ENCODE assay signal across 4 cellular contexts in the genomic region with DNA sequence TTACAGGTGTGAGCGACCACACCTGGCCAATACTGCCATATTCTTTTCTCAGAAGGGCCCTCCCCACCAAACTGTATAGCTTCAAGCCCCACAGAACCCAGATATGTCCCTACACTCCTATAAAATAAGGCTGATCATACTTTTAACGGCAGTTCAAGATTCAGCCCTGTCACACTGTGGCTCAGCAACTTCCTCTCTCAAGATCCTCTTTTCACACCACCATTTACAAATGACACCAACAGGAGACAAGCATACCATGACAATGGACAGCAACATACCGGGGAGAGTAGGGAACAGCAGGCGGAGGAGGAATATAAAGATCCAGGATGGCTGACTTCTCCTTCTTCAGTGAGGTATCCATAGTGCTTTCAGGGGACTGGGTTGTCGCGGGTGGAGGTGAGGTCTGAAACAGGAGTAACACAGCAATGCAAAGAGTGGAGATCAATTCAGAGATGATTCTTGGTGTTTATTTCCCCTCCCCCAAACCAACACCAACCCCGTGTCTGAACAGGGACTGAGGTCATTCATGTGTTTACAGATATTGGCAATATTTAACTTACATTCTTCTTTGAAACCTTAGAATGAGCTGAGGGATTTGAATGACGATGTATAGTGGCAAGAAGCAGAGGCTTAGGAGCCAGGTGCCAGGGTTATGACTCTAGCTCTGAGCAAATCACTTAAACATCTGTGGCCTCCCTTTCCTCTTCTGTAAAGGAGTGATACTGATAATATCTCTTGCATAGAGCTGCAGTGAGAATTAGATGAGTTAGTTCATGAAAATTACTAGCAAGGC.
TF ChIP-seq lines count a peak whose summit lies in the region.

No MANE protein-coding gene starts in this region.

TF ChIP-seq in SK-N-SH, 30 proteins besides CTCF, POLR2A, EP300 and RAD21:
- TF ChIP-seq, protein P1, sequence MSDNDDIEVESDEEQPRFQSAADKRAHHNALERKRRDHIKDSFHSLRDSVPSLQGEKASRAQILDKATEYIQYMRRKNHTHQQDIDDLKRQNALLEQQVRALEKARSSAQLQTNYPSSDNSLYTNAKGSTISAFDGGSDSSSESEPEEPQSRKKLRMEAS (IDR thresholded peaks at IDR 0.05; ENCODE audit: low read depth), result no peak
- TF ChIP-seq, protein P2, sequence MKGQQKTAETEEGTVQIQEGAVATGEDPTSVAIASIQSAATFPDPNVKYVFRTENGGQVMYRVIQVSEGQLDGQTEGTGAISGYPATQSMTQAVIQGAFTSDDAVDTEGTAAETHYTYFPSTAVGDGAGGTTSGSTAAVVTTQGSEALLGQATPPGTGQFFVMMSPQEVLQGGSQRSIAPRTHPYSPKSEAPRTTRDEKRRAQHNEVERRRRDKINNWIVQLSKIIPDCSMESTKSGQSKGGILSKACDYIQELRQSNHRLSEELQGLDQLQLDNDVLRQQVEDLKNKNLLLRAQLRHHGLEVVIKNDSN (IDR thresholded peaks at IDR 0.05; ENCODE audit: borderline replicate concordance, low read depth), result no peak
- peak; percentile 65 for TF ChIP-seq TCF12 (IDR thresholded peaks at IDR 0.05)
- peak; percentile 29; the same call in 1 of the 2 replicates for TF ChIP-seq RXRA (IDR thresholded peaks at IDR 0.05; ENCODE audit: borderline replicate concordance, low read depth)
- no peak for TF ChIP-seq FOXM1 (IDR thresholded peaks at IDR 0.05; ENCODE audit: low read depth)
- peak; percentile 32; the same call in 1 of the 2 replicates for TF ChIP-seq NFIC (IDR thresholded peaks at IDR 0.05; ENCODE audit: borderline replicate concordance)
- TF ChIP-seq, protein P3, sequence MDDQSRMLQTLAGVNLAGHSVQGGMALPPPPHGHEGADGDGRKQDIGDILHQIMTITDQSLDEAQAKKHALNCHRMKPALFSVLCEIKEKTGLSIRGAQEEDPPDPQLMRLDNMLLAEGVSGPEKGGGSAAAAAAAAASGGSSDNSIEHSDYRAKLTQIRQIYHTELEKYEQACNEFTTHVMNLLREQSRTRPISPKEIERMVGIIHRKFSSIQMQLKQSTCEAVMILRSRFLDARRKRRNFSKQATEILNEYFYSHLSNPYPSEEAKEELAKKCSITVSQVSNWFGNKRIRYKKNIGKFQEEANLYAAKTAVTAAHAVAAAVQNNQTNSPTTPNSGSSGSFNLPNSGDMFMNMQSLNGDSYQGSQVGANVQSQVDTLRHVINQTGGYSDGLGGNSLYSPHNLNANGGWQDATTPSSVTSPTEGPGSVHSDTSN (IDR thresholded peaks at IDR 0.05), result peak; percentile 37; the same call in 1 of the 2 replicates
- TF ChIP-seq JUND (IDR thresholded peaks at IDR 0.05), result peak; percentile 51
- TF ChIP-seq FOSL2 (IDR thresholded peaks at IDR 0.05; ENCODE audit: borderline replicate concordance, low read depth), result peak; percentile 47; the same call in 1 of the 2 replicates

TF ChIP-seq in SK-N-SH treated with all-trans-retinoic acid at 6 μM for 48 hours, 23 proteins besides CTCF, POLR2A, EP300 and RAD21:
- TF ChIP-seq, protein P4, sequence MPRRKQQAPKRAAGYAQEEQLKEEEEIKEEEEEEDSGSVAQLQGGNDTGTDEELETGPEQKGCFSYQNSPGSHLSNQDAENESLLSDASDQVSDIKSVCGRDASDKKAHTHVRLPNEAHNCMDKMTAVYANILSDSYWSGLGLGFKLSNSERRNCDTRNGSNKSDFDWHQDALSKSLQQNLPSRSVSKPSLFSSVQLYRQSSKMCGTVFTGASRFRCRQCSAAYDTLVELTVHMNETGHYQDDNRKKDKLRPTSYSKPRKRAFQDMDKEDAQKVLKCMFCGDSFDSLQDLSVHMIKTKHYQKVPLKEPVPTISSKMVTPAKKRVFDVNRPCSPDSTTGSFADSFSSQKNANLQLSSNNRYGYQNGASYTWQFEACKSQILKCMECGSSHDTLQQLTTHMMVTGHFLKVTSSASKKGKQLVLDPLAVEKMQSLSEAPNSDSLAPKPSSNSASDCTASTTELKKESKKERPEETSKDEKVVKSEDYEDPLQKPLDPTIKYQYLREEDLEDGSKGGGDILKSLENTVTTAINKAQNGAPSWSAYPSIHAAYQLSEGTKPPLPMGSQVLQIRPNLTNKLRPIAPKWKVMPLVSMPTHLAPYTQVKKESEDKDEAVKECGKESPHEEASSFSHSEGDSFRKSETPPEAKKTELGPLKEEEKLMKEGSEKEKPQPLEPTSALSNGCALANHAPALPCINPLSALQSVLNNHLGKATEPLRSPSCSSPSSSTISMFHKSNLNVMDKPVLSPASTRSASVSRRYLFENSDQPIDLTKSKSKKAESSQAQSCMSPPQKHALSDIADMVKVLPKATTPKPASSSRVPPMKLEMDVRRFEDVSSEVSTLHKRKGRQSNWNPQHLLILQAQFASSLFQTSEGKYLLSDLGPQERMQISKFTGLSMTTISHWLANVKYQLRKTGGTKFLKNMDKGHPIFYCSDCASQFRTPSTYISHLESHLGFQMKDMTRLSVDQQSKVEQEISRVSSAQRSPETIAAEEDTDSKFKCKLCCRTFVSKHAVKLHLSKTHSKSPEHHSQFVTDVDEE (CRISPR knock-in tag; IDR thresholded peaks at IDR 0.05), result no peak

TF ChIP-seq in IMR-90, 13 proteins besides CTCF, POLR2A, EP300 and RAD21:
- TF ChIP-seq, protein P5, sequence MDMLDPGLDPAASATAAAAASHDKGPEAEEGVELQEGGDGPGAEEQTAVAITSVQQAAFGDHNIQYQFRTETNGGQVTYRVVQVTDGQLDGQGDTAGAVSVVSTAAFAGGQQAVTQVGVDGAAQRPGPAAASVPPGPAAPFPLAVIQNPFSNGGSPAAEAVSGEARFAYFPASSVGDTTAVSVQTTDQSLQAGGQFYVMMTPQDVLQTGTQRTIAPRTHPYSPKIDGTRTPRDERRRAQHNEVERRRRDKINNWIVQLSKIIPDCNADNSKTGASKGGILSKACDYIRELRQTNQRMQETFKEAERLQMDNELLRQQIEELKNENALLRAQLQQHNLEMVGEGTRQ (IDR thresholded peaks at IDR 0.05; ENCODE audit: low read depth, low read length), result no peak
- no peak for TF ChIP-seq MAZ (IDR thresholded peaks at IDR 0.05; ENCODE audit: borderline replicate concordance, low read depth, low read length)
- no peak for TF ChIP-seq CHD1 (IDR thresholded peaks at IDR 0.05; ENCODE audit: low read depth, low read length)
- TF ChIP-seq, protein P6, sequence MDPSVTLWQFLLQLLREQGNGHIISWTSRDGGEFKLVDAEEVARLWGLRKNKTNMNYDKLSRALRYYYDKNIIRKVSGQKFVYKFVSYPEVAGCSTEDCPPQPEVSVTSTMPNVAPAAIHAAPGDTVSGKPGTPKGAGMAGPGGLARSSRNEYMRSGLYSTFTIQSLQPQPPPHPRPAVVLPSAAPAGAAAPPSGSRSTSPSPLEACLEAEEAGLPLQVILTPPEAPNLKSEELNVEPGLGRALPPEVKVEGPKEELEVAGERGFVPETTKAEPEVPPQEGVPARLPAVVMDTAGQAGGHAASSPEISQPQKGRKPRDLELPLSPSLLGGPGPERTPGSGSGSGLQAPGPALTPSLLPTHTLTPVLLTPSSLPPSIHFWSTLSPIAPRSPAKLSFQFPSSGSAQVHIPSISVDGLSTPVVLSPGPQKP (IDR thresholded peaks at IDR 0.05; ENCODE audit: borderline replicate concordance, low read depth, low read length), result no peak

TF ChIP-seq in GM12878, 131 proteins besides CTCF, POLR2A, EP300 and RAD21:
- TF ChIP-seq SPI1 (IDR thresholded peaks at IDR 0.05; ENCODE audit: borderline replicate concordance, insufficient read depth, low read depth, low read length) (peak; percentile 18; the same call in 1 of the 2 replicates), NR2F1 (conservative IDR thresholded peaks at IDR 0.05) (no peak), HCFC1 (IDR thresholded peaks at IDR 0.05; ENCODE audit: low read length) (no peak)
